ENCODE assay signal across 1 cellular context in the genomic region with DNA sequence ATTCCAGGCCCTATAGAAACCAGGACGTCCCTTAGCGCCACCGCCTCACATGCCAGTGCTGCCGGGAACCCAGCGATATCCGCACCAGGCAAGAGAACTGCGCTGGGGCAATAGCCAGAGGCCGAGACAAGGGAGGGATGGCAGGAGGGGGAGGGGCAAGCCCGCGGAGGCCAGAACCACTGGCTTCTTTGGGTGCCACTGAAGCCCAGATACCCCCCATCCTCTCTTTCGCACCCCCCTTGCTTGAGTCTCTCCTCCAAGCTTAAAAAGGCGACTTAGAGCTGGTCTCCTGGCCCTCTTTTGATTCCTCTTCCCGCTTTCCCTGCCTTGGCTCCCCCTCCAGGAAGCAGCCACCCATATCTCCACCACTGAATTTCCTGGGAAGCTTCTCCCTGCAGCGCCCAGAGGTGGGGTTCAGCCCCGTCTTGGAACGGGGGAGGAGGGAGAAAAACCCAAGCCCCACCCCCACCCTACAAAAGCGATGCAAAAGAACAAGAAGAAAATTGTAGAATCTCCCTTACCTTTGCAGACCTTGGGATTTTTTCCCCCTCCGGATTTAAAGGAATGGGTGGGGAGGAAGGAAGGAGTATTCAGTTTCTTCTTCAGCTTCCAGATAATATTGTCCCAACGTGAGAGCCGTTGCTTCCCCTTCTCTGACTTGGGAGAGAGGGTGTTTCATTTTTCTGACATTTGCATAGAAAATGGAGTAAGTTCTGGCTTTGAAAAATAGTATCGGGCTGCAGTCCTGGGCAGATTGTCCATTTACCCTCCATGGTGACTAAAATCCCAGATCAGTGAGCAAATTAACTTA.
TF ChIP-seq lines count a peak whose summit lies in the region.

No MANE protein-coding gene starts in this region.

TF ChIP-seq in HepG2, 621 proteins besides CTCF, POLR2A, EP300 and RAD21:
- TF ChIP-seq ZNF414 (CRISPR knock-in tag; IDR thresholded peaks at IDR 0.05) (no peak), PRMT3 (CRISPR knock-in tag; IDR thresholded peaks at IDR 0.05; ENCODE audit: borderline replicate concordance, low read depth) (no peak), ZNF747 (CRISPR knock-in tag; IDR thresholded peaks at IDR 0.05; ENCODE audit: borderline replicate concordance) (no peak), ZNF83 (CRISPR knock-in tag; IDR thresholded peaks at IDR 0.05; ENCODE audit: borderline replicate concordance) (no peak), STAG1 (CRISPR knock-in tag; IDR thresholded peaks at IDR 0.05) (no peak), NCOR1 (IDR thresholded peaks at IDR 0.05; ENCODE audit: borderline replicate concordance, low read length) (no peak), MEIS1 (CRISPR knock-in tag; IDR thresholded peaks at IDR 0.05; ENCODE audit: borderline replicate concordance) (no peak), SP2 (CRISPR knock-in tag; IDR thresholded peaks at IDR 0.05) (no peak), ZFP62 (CRISPR knock-in tag; IDR thresholded peaks at IDR 0.05) (no peak)
- TF ChIP-seq, protein P1, sequence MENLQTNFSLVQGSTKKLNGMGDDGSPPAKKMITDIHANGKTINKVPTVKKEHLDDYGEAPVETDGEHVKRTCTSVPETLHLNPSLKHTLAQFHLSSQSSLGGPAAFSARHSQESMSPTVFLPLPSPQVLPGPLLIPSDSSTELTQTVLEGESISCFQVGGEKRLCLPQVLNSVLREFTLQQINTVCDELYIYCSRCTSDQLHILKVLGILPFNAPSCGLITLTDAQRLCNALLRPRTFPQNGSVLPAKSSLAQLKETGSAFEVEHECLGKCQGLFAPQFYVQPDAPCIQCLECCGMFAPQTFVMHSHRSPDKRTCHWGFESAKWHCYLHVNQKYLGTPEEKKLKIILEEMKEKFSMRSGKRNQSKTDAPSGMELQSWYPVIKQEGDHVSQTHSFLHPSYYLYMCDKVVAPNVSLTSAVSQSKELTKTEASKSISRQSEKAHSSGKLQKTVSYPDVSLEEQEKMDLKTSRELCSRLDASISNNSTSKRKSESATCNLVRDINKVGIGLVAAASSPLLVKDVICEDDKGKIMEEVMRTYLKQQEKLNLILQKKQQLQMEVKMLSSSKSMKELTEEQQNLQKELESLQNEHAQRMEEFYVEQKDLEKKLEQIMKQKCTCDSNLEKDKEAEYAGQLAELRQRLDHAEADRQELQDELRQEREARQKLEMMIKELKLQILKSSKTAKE (CRISPR knock-in tag; IDR thresholded peaks at IDR 0.05; ENCODE audit: borderline replicate concordance), result no peak
